9 cellular contexts compared by ENCODE assay signal in genomic region chr2:197297772-197298318, GRCh38. TPM values are rescaled to one million over a fixed set of nuclear protein-coding genes. Genes with fewer than 3 reads are reported as not detected.
A peak's percentile ranks its signal among the peaks of the same experiment; 100 is the strongest.
DNase-seq lines count a peak whose midpoint lies in the region; ATAC-seq, FAIRE-seq and TF ChIP-seq lines count a peak whose summit lies in the region.
"Had no signal": no experiment of that assay in that cellular context is flagged by ENCODE, and none has a peak within 500 bp of the region (broad histone marks: within the 10 kb centered on the region; RNA-seq: fewer than 3 reads in every experiment).

No MANE protein-coding gene starts in this region.

- peaks cover 0 to 3% (median 0%) of the 10 kb centered on the region in 3 donors for H3K9me3 Mint-ChIP-seq in T-cell
- H3K9me3 Mint-ChIP-seq in naive thymus-derived CD4-positive, alpha-beta T cell: peaks cover 0 to 15% (median 0%) of the 10 kb centered on the region in 11 donors

- H3K27ac ChIP-seq in HEK293 (ENCODE audit: extremely low read depth, low read depth, low read length): no peak overlapping the region
- H3K27ac ChIP-seq in naive thymus-derived CD4-positive, alpha-beta T cell (ENCODE audit: low read depth, low read length): peak overlapping the region; percentile 69

- peak overlapping the region; percentile 44 to 92 (median 68) for H3K4me3 Mint-ChIP-seq in T-cell
- H3K4me3 Mint-ChIP-seq in naive thymus-derived CD4-positive, alpha-beta T cell: peak overlapping the region; percentile 42 to 97 (median 79)

- TF ChIP-seq POLR2A in GM12892 (IDR thresholded peaks at IDR 0.05; ENCODE audit: low read depth, low read length): no peak

- peaks cover 38% of the 10 kb centered on the region for H3K36me3 Mint-ChIP-seq in T-cell
- peaks cover 18 to 54% (median 39%) of the 10 kb centered on the region in 5 donors for H3K36me3 Mint-ChIP-seq in naive thymus-derived CD4-positive, alpha-beta T cell

- H3K4me3 ChIP-seq in HEK293 (ENCODE audit: low read depth, low read length): no peak overlapping the region
- peak overlapping the region; percentile 36 for H3K4me3 ChIP-seq in naive thymus-derived CD4-positive, alpha-beta T cell (ENCODE audit: low read length)

- intact Hi-C loops in naive thymus-derived CD4-positive, alpha-beta T cell (cut with micrococcal nuclease): loop anchor here in 1 of 2 donors (1.0 to 2.0 kb wide), 2 partner anchors 10 to 17 kb away; no protein-coding TSS in a partner anchor

- no peaks in the 10 kb centered on the region for H3K27me3 Mint-ChIP-seq in T-cell
- no peaks in the 10 kb centered on the region for H3K27me3 Mint-ChIP-seq in naive thymus-derived CD4-positive, alpha-beta T cell

- H3K27me3 ChIP-seq in naive thymus-derived CD4-positive, alpha-beta T cell (ENCODE audit: control insufficient read depth in 2 of 2, insufficient read depth in 2 of 2, low read length in 2 of 2): no peaks in the 10 kb centered on the region

- no peak for ATAC-seq in T-cell (replicated peaks in 1 of 4)
- ATAC-seq in naive thymus-derived CD4-positive, alpha-beta T cell: no peak

- TF ChIP-seq CTCF in HEK293 (tag by site-specific recombination; IDR thresholded peaks at IDR 0.05) (no peak), GM10248 (IDR thresholded peaks at IDR 0.05; ENCODE audit: control extremely low read depth, extremely low read depth, low read depth, missing control alignments) (no peak)

- H3K4me1 Mint-ChIP-seq in T-cell: peaks cover 98 to 100% (median 99%) of the 10 kb centered on the region in 3 donors
- H3K4me1 Mint-ChIP-seq in naive thymus-derived CD4-positive, alpha-beta T cell: peaks cover 71 to 99% (median 97%) of the 10 kb centered on the region in 7 donors

- CTCF ChIA-PET in HEK293 (lab: Yijun Ruan, JAX) (no interaction called here), T-cell (lab: Charles Lee) (interaction anchor here in 1 of 2 donors (1.0 to 2.8 kb wide), 3 partner anchors 9 to 11 kb away, joined by 3 to 9 read pairs (median 4); no protein-coding TSS in a partner anchor), GM10248 (lab: Yijun Ruan, JAX) (interaction anchor here (1.2 kb wide), 1 partner anchor 68 kb away, joined by 3 read pairs; no protein-coding TSS in a partner anchor)
- CTCF ChIA-PET in naive thymus-derived CD4-positive, alpha-beta T cell (lab: Charles Lee): interaction anchor here (0.6 to 0.8 kb wide), 3 partner anchors 41 to 76 kb away, joined by 3 to 4 read pairs (median 3); no protein-coding TSS in a partner anchor

- 0 out of 2 replicates have a peak, but pooled peaks cover 3% of the 10 kb centered on the region for H3K4me1 ChIP-seq in HEK293 (ENCODE audit: control insufficient read depth, insufficient read depth, low read length)
- H3K4me1 ChIP-seq in naive thymus-derived CD4-positive, alpha-beta T cell (ENCODE audit: control insufficient read depth in 2 of 2, insufficient read depth in 2 of 2, low read length in 2 of 2): peaks cover 97 to 99% of the 10 kb centered on the region in 2 donors

- POLR2A ChIA-PET in HEK293 (lab: Yijun Ruan, JAX): no interaction called here
- POLR2A ChIA-PET in T-cell (lab: Charles Lee): interaction anchor here (0.6 to 1.4 kb wide), 9 partner anchors 8 to 100 kb away, joined by 3 to 8 read pairs (median 4); no protein-coding TSS in a partner anchor
- POLR2A ChIA-PET in naive thymus-derived CD4-positive, alpha-beta T cell (lab: Charles Lee): interaction anchor here (0.6 to 9.2 kb wide), 12 partner anchors 9 to 163 kb away, joined by 3 to 158 read pairs (median 4); partner anchors contain the start of gene ANKRD44
- POLR2A ChIA-PET in GM10248 (lab: Yijun Ruan, JAX): no interaction called here

- no peaks in the 10 kb centered on the region; a peak in 1 of 3 replicates for H3K36me3 ChIP-seq in HEK293 (ENCODE audit: control insufficient read depth in 2 of 2, insufficient read depth in 1 of 2, low read length in 2 of 2)
- no peaks in the 10 kb centered on the region for H3K36me3 ChIP-seq in naive thymus-derived CD4-positive, alpha-beta T cell (ENCODE audit: control insufficient read depth in 2 of 3, insufficient read depth in 3 of 3, low read length in 3 of 3)

- peak; percentile 85 for FAIRE-seq in GM12892 (lab: Jason Lieb, UNC)

- no peaks in the 10 kb centered on the region for H3K9me3 ChIP-seq in HEK293 (ENCODE audit: control insufficient read depth, insufficient read depth, low read depth, low read length)
- H3K9me3 ChIP-seq in naive thymus-derived CD4-positive, alpha-beta T cell (ENCODE audit: control insufficient read depth in 2 of 3, low read length in 3 of 3): no peaks in the 10 kb centered on the region

- H3K27ac Mint-ChIP-seq in T-cell: peak overlapping the region; percentile 96 to 99
- peak overlapping the region; percentile 88 to 99 (median 95) for H3K27ac Mint-ChIP-seq in naive thymus-derived CD4-positive, alpha-beta T cell

- DNase-seq in GM12892 (ENCODE audit: insufficient read length) (no peak), T-cell (no peak), GM10248 (ENCODE audit: extremely low spot score) (no peak), NCI-H1105 (lab: John Stamatoyannopoulos, UW) (no peak), NCI-H1417 (lab: John Stamatoyannopoulos, UW) (no peak), islet precursor cell (no peak)
- DNase-seq in naive thymus-derived CD4-positive, alpha-beta T cell: no peak
- DNase-seq: SHP77 had no signal

TF ChIP-seq in HEK293, 187 proteins besides CTCF, POLR2A, EP300 and RAD21:
- TF ChIP-seq SETDB1 (IDR thresholded peaks at IDR 0.05; ENCODE audit: insufficient read length, low read length) (peak; percentile 73), ZNF362 (tag by site-specific recombination; IDR thresholded peaks at IDR 0.05) (no peak)

RNA-seq across cellular contexts. Expression of gene ANKRD44, which starts 12.7 kb away (rescaled TPM):
- polyA plus RNA-seq in GM12892 (2012; ENCODE audit: missing spikeins): 32.8 TPM
- total RNA-seq in T-cell: 100 to 1,000 TPM; 225 to 333 (median 238) TPM
- 100 to 1,000 TPM; 234 to 296 (median 291) TPM for total RNA-seq in naive thymus-derived CD4-positive, alpha-beta T cell
- polyA plus RNA-seq in naive thymus-derived CD4-positive, alpha-beta T cell: 10 to 100 TPM; 88.6 to 95.4 TPM

Comparison
In these comparisons a context has a peak if more than half of its experiments do, and no peak if none do; other contexts are left out.
1. POLR2A ChIA-PET loops: an anchor here in T-cell (0.6 to 1.4 kb wide) and naive thymus-derived CD4-positive, alpha-beta T cell (0.6 to 9.2 kb wide); none called in HEK293 and GM10248.